In the genomic region with DNA sequence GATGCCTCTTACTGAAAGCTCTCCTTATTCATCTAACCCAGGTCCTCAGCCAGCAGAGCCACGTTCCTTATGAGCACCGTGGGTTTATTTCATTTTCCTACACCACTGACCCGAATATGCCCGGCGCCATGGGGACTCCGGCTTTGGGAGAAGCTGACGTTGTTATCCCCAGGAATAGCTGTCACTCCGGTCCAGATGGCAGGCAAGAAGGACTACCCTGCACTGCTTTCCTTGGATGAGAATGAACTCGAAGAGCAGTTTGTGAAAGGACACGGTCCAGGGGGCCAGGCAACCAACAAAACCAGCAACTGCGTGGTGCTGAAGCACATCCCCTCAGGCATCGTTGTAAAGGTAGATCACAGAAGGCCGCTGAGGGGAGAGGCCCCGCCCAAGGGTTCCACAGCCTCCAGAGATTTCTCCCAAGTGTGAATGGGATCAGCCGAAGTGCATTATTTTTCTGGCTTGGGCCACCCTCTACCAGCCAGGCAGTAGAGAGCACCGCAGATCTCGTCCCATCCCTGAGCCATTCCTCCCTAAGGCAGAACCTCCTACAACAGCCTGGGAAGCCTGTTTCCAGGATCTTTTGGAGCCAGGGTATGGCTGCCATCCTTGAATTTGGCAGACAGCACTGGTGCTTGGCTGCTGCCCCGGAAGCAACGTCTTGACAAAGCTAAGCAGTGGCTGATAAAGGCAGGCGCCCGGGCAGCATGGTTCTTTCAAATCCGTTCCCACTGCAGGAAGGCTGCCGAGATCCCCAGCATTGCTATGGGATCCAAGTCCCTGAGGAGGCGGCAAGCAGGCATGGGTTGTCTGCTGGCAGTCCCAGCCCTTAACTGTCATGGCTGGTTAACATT, we compare ENCODE assay signal across 12 cellular contexts. TPM values are rescaled to one million over a fixed set of nuclear protein-coding genes. Genes with fewer than 3 reads are reported as not detected.
DNase-seq lines count a peak whose midpoint lies in the region; FAIRE-seq and TF ChIP-seq lines count a peak whose summit lies in the region.
"Had no signal": no experiment of that assay in that cellular context is flagged by ENCODE, and none has a peak within 500 bp of the region (broad histone marks: within the 10 kb centered on the region; RNA-seq: fewer than 3 reads in every experiment).

No MANE protein-coding gene starts in this region.

- H3K36me3 Mint-ChIP-seq in activated T-cell treated with anti-CD3 and anti-CD28 coated beads, Interleukin-2, amount 50 U/mL, for 24 hours (ENCODE audit: low read depth): peaks cover 82% of the 10 kb centered on the region

- H3K27ac ChIP-seq in keratinocyte (ENCODE audit: control insufficient read depth, insufficient read depth, low read length) (peak overlapping the region; percentile 4), substantia nigra (ENCODE audit: low read depth, low read length, poor library complexity, severe bottlenecking) (peak overlapping the region; percentile 58)
- H3K27ac ChIP-seq: A549, KMS-11 had no signal

- H3K27ac Mint-ChIP-seq in activated T-cell treated with anti-CD3 and anti-CD28 coated beads, Interleukin-2, amount 50 U/mL, for 24 hours: peak overlapping the region; percentile 67

- H2AFZ ChIP-seq in keratinocyte (ENCODE audit: control insufficient read depth, low read length): no peak overlapping the region

- TF ChIP-seq POLR2A in erythroblast (IDR thresholded peaks at IDR 0.05; ENCODE audit: low read length): no peak

- no peaks in the 10 kb centered on the region for H3K9me3 ChIP-seq in keratinocyte (ENCODE audit: control insufficient read depth, low read depth, low read length)
- H3K9me3 ChIP-seq: A549 had no signal

- peaks cover 20 to 32% of the 10 kb centered on the region in 2 experiments for H3K36me3 ChIP-seq in keratinocyte (ENCODE audit: control insufficient read depth in 2 of 2, extremely low read depth in 1 of 2, insufficient read depth in 2 of 2, low read length in 2 of 2)

- no peak overlapping the region for H3K4me3 ChIP-seq in keratinocyte (ENCODE audit: control insufficient read depth in 2 of 3, extremely low read depth in 1 of 3, insufficient read depth in 2 of 3, low read depth in 1 of 3, low read length in 3 of 3)
- H3K4me3 ChIP-seq: A549 had no signal

- no peaks in the 10 kb centered on the region for H3K27me3 ChIP-seq in keratinocyte (ENCODE audit: control insufficient read depth, extremely low read depth, insufficient read depth, low read length)

- no peak for TF ChIP-seq CTCF in keratinocyte (optimal IDR thresholded peaks at IDR 0.05 in 1 of 3, IDR thresholded peaks at IDR 0.05 in 1 of 3, conservative IDR thresholded peaks at IDR 0.05 in 1 of 3; ENCODE audit: extremely low read depth in 1 of 3, insufficient read depth in 2 of 3, low read length in 3 of 3)

- FAIRE-seq in keratinocyte (lab: Jason Lieb, UNC): peak; percentile 62
- FAIRE-seq: A549, astrocyte, kidney had no signal

- no peak overlapping the region for H3K4me3 Mint-ChIP-seq in activated T-cell treated with anti-CD3 and anti-CD28 coated beads, Interleukin-2, amount 50 U/mL, for 24 hours

- H3K79me2 ChIP-seq in keratinocyte (ENCODE audit: control insufficient read depth, insufficient read depth, low read length): peaks cover 31% of the 10 kb centered on the region

- dilution Hi-C loops in keratinocyte (cut with MboI; ENCODE audit: extremely low pct_ligation_motif_present, low sequenced_read_pairs): no loop called here

- H3K27me3 Mint-ChIP-seq in activated T-cell treated with anti-CD3 and anti-CD28 coated beads, Interleukin-2, amount 50 U/mL, for 24 hours: no peaks in the 10 kb centered on the region

- no peak for DNase-seq in activated T-cell treated with anti-CD3 and anti-CD28 coated beads, Interleukin-2, amount 50 U/mL, for 24 hours
- no peak for DNase-seq in activated T-cell treated with anti-CD3 and anti-CD28 coated beads, Interleukin-2, amount 50 U/mL, for 48 hours
- DNase-seq in astrocyte of the hippocampus (ENCODE audit: low read depth, low spot score) (peak; percentile 59), keratinocyte (ENCODE audit: low read depth, low spot score) (no peak), substantia nigra (lab: John Stamatoyannopoulos, UW) (peak in 42 of 49 donors; percentile 19 to 81 (median 57)), DMS79 treated with DMSO at 0.1 percent for 48 hours (lab: John Stamatoyannopoulos, UW) (no peak), HK-2 (ENCODE audit: unreplicated experiment) (no peak), erythroblast (lab: John Stamatoyannopoulos, UW) (no peak)
- DNase-seq: kidney had no signal

- H3K4me2 ChIP-seq in keratinocyte (ENCODE audit: control insufficient read depth, extremely low read depth, insufficient read depth, low read depth, low read length): peak overlapping the region; percentile 4
- H3K4me2 ChIP-seq: A549, KMS-11 had no signal

- peaks cover 46% of the 10 kb centered on the region for H3K4me1 Mint-ChIP-seq in activated T-cell treated with anti-CD3 and anti-CD28 coated beads, Interleukin-2, amount 50 U/mL, for 24 hours (ENCODE audit: low read depth)

- no peak overlapping the region for H3K9ac ChIP-seq in keratinocyte (ENCODE audit: control insufficient read depth, extremely low read depth, insufficient read depth, low read length)
- H3K9ac ChIP-seq: KMS-11 had no signal

- H3K9me3 Mint-ChIP-seq in activated T-cell treated with anti-CD3 and anti-CD28 coated beads, Interleukin-2, amount 50 U/mL, for 24 hours: no peaks in the 10 kb centered on the region

- no peaks in the 10 kb centered on the region for H3K9me1 ChIP-seq in keratinocyte (ENCODE audit: control insufficient read depth, extremely low read depth, insufficient read depth, low read length)

- H4K20me1 ChIP-seq in keratinocyte (ENCODE audit: control insufficient read depth, extremely low read depth, insufficient read depth, low read length): no peaks in the 10 kb centered on the region

- H3K4me1 ChIP-seq in keratinocyte (ENCODE audit: control insufficient read depth, extremely low read depth, insufficient read depth, low read length): peaks cover 30% of the 10 kb centered on the region

RNA-seq across cellular contexts. Expression of a gene that starts 17.8 kb away (rescaled TPM):
- polyA plus RNA-seq in keratinocyte: 174 to 294 TPM (median 210 TPM) in 3 replicates
- polyA plus RNA-seq in keratinocyte (2011; ENCODE audit: low read depth): 30.4 TPM
- polyA plus RNA-seq in keratinocyte (2011; cell fraction: cytosol; rRNA removed): 206 and 358 TPM in 2 replicates
- polyA plus RNA-seq in keratinocyte (2011; cell fraction: nucleus; rRNA removed): 41.7 and 63.8 TPM in 2 replicates
- 57.8 and 153 TPM in 2 replicates for polyA plus RNA-seq in keratinocyte (2012; ENCODE audit: low replicate concordance)
- polyA minus RNA-seq in keratinocyte: 95.1 to 122 TPM (median 95.3 TPM) in 3 replicates
- 136 TPM for polyA minus RNA-seq in keratinocyte (2011; cell fraction: cytosol; rRNA and poly(A)+ RNA removed)
- polyA minus RNA-seq in keratinocyte (2011; cell fraction: nucleus; rRNA and poly(A)+ RNA removed): 20.0 and 26.1 TPM in 2 replicates

RNA-seq across cellular contexts. Expression of a gene that starts 20.6 kb away (rescaled TPM):
- polyA plus RNA-seq in keratinocyte: 6.9 to 12.3 TPM (median 8.5 TPM) in 3 replicates
- polyA plus RNA-seq in keratinocyte (2011; ENCODE audit: low read depth): 16.4 TPM
- 6.4 and 7.6 TPM in 2 replicates for polyA plus RNA-seq in keratinocyte (2011; cell fraction: cytosol; rRNA removed)
- 7.9 and 8.6 TPM in 2 replicates for polyA plus RNA-seq in keratinocyte (2011; cell fraction: nucleus; rRNA removed)
- 8.7 and 13.4 TPM in 2 replicates for polyA plus RNA-seq in keratinocyte (2012; ENCODE audit: low replicate concordance)
- polyA minus RNA-seq in keratinocyte: 8.6 to 12.4 TPM (median 10.5 TPM) in 3 replicates
- polyA minus RNA-seq in keratinocyte (2011; cell fraction: cytosol; rRNA and poly(A)+ RNA removed): 8.4 TPM
- 7.4 and 8.8 TPM in 2 replicates for polyA minus RNA-seq in keratinocyte (2011; cell fraction: nucleus; rRNA and poly(A)+ RNA removed)

RNA-seq across cellular contexts. Expression of a gene that starts 20.9 kb away (rescaled TPM):
- 4.7 to 10.7 TPM (median 6.7 TPM) in 3 replicates for polyA plus RNA-seq in keratinocyte
- 4.4 TPM for polyA plus RNA-seq in keratinocyte (2011; ENCODE audit: low read depth)
- polyA plus RNA-seq in keratinocyte (2011; cell fraction: cytosol; rRNA removed): 3.6 and 6.4 TPM in 2 replicates
- polyA plus RNA-seq in keratinocyte (2011; cell fraction: nucleus; rRNA removed): 11.8 and 14.3 TPM in 2 replicates
- polyA plus RNA-seq in keratinocyte (2012; ENCODE audit: low replicate concordance): 3.0 and 7.4 TPM in 2 replicates
- 4.3 to 20.2 TPM (median 5.9 TPM) in 3 replicates for polyA minus RNA-seq in keratinocyte
- 8.4 TPM for polyA minus RNA-seq in keratinocyte (2011; cell fraction: cytosol; rRNA and poly(A)+ RNA removed)
- 10.1 and 18.2 TPM in 2 replicates for polyA minus RNA-seq in keratinocyte (2011; cell fraction: nucleus; rRNA and poly(A)+ RNA removed)

Comparison
In these comparisons a context has a peak if more than half of its experiments do, and no peak if none do; other contexts are left out.
1. DNase-seq: peak in astrocyte of the hippocampus (single experiment) and substantia nigra (42 of 49); none in activated T-cell treated with anti-CD3 and anti-CD28 coated beads, Interleukin-2, amount 50 U/mL, for 24 hours (single experiment), activated T-cell treated with anti-CD3 and anti-CD28 coated beads, Interleukin-2, amount 50 U/mL, for 48 hours (0 of 2), keratinocyte (single experiment), DMS79 treated with DMSO at 0.1 percent for 48 hours (single experiment), HK-2 (single experiment) and erythroblast (0 of 2).